Comparison of ENCODE assay signal across 17 cellular contexts in genomic region chr11:9977554-9977953, GRCh38.
"Had no signal": no experiment of that assay in that cellular context is flagged by ENCODE, and none has a peak within 500 bp of the region (broad histone marks: within the 10 kb centered on the region; RNA-seq: fewer than 3 reads in every experiment).

No MANE protein-coding gene starts in this region.

- DNase-seq: activated B cell treated with CpG ODN at 0.5 μM for 24 hours; activated CD4-positive, alpha-beta memory T cell treated with anti-CD3 and anti-CD28 coated beads for 36 hours; activated CD4-positive, alpha-beta T cell treated with anti-CD3 and anti-CD28 coated beads for 4 hours; activated T-cell treated with anti-CD3 and anti-CD28 coated beads for 4 hours; amygdala; gastrocnemius medialis; head of caudate nucleus; naive thymus-derived CD8-positive, alpha-beta T cell; sigmoid colon; spleen; stimulated activated naive B cell treated with anti-CD40 and anti-IgM and Interleukin-4, amounts not matched to agents 10 μg/mL and 1 μg/mL and 100 μg/mL, for 72 hours; T-cell had no signal

- H3K27me3 ChIP-seq: gastrocnemius medialis, neutrophil, sigmoid colon, spleen had no signal

- H3K36me3 ChIP-seq: gastrocnemius medialis, neutrophil, sigmoid colon, thoracic aorta had no signal

- H3K27ac ChIP-seq: gastrocnemius medialis, neutrophil, sigmoid colon, spleen, thoracic aorta had no signal

- H3K9me3 ChIP-seq: gastrocnemius medialis, neutrophil, sigmoid colon, spleen, thoracic aorta had no signal

- ATAC-seq: esophagus mucosa; gastrocnemius medialis; left lobe of liver; naive thymus-derived CD8-positive, alpha-beta T cell; stimulated activated naive B cell treated with anti-CD40 and anti-IgM and Interleukin-4, amounts not matched to agents 10 μg/mL and 1 μg/mL and 100 μg/mL, for 72 hours; T-cell had no signal

- H3K4me3 ChIP-seq: gastrocnemius medialis, lung, sigmoid colon, spleen, thoracic aorta had no signal
